8 cellular contexts compared by ENCODE assay signal in the genomic region with DNA sequence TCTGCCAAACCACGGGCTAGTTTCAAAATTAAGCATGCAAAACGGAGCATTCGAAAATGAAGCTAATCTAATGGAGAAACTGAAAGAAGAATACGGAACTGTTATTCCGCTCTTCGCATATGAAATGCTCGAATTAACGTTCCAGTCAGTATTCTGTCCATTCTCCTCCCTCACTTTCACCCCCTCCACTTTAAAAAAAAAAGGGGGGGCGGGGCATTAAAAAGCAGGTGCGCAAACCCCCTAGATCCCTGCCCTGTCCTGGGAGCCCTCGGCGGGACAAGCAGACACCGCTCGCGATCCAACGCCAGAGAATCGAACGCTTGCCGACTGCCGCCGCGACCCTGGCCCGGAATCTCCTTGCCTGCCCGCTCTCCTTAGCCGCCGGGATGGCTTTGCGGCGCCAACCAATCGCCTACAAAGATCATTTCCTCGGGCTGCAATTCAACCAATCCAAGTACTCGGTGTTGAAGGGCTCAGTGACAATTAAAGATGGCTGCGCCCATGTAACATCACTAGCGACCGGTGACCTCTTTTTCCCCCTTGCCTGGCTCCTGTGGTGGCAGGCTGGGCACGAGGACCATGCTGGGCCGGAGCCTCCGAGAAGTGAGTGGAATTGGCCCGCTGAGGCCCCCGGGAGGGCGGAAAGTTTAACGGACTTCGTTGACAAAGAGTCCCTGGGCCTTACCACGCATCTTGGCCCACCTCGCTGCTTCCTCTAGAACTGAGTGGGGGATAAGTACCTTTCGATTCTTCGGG. TPM values are rescaled to one million over a fixed set of nuclear protein-coding genes. Genes with fewer than 3 reads are reported as not detected.
DNase-seq lines count a peak whose midpoint lies in the region; ATAC-seq and TF ChIP-seq lines count a peak whose summit lies in the region.

A gene with protein sequence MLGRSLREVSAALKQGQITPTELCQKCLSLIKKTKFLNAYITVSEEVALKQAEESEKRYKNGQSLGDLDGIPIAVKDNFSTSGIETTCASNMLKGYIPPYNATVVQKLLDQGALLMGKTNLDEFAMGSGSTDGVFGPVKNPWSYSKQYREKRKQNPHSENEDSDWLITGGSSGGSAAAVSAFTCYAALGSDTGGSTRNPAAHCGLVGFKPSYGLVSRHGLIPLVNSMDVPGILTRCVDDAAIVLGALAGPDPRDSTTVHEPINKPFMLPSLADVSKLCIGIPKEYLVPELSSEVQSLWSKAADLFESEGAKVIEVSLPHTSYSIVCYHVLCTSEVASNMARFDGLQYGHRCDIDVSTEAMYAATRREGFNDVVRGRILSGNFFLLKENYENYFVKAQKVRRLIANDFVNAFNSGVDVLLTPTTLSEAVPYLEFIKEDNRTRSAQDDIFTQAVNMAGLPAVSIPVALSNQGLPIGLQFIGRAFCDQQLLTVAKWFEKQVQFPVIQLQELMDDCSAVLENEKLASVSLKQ (plus strand): TSS at position 476 of the 756 bp plus-strand sequence. CDS start 104 bp downstream, at position 580.
A gene with protein sequence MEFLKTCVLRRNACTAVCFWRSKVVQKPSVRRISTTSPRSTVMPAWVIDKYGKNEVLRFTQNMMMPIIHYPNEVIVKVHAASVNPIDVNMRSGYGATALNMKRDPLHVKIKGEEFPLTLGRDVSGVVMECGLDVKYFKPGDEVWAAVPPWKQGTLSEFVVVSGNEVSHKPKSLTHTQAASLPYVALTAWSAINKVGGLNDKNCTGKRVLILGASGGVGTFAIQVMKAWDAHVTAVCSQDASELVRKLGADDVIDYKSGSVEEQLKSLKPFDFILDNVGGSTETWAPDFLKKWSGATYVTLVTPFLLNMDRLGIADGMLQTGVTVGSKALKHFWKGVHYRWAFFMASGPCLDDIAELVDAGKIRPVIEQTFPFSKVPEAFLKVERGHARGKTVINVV (minus strand): TSS at position 396 of the 756 bp plus-strand sequence. CDS start 477 bp downstream, outside the sequence.

- ATAC-seq in HG02610 (IDR thresholded peaks at IDR 0.05; ENCODE audit: unreplicated experiment) = peak; percentile 80

- H3K36me3 Mint-ChIP-seq in activated naive CD8-positive, alpha-beta T cell = peaks cover 7% of the 10 kb centered on the region
- no peaks in the 10 kb centered on the region for H3K36me3 Mint-ChIP-seq in glutamatergic neuron (ENCODE audit: unreplicated experiment)
- H3K36me3 Mint-ChIP-seq in osteocyte (ENCODE audit: unreplicated experiment) = peaks cover 2% of the 10 kb centered on the region

- TF ChIP-seq CTCF in GM10266 (IDR thresholded peaks at IDR 0.05; ENCODE audit: control insufficient read depth, insufficient read depth, low read depth, missing control alignments) = no peak
- TF ChIP-seq CTCF in glutamatergic neuron (IDR thresholded peaks at IDR 0.05; ENCODE audit: partially characterized antibody, unreplicated experiment) = no peak
- TF ChIP-seq CTCF in osteocyte (IDR thresholded peaks at IDR 0.05) = no peak

- H3K9me3 ChIP-seq in thymus (ENCODE audit: control insufficient read depth) = no peaks in the 10 kb centered on the region

- no peaks in the 10 kb centered on the region for H3K27me3 Mint-ChIP-seq in activated naive CD8-positive, alpha-beta T cell
- peaks cover 2% of the 10 kb centered on the region for H3K27me3 Mint-ChIP-seq in glutamatergic neuron (ENCODE audit: unreplicated experiment)
- H3K27me3 Mint-ChIP-seq in osteocyte (ENCODE audit: unreplicated experiment) = no peaks in the 10 kb centered on the region

- DNase-seq in GM10266 (ENCODE audit: extremely low spot score) (peak; percentile 91), NCI-H1092 (lab: John Stamatoyannopoulos, UW) (peak; percentile 86), SKM-1 (lab: John Stamatoyannopoulos, UW; ENCODE audit: unreplicated experiment) (peak; percentile 89), glutamatergic neuron (peak; percentile 87), osteocyte (ENCODE audit: extremely low spot score, unreplicated experiment) (peak; percentile 93)

- peaks cover 29% of the 10 kb centered on the region for H3K4me1 Mint-ChIP-seq in activated naive CD8-positive, alpha-beta T cell (ENCODE audit: low read depth)
- H3K4me1 Mint-ChIP-seq in glutamatergic neuron (ENCODE audit: low read depth, unreplicated experiment) = peaks cover 5% of the 10 kb centered on the region
- H3K4me1 Mint-ChIP-seq in osteocyte (ENCODE audit: unreplicated experiment) = peaks cover 25% of the 10 kb centered on the region

- H3K4me3 Mint-ChIP-seq in activated naive CD8-positive, alpha-beta T cell = peak within 1 kb of the TSS; percentile 99
- H3K4me3 Mint-ChIP-seq in glutamatergic neuron (ENCODE audit: unreplicated experiment) (peak within 1 kb of the TSS; percentile 94), osteocyte (ENCODE audit: unreplicated experiment) (peak within 1 kb of the TSS; percentile 91)

- peaks cover 6% of the 10 kb centered on the region for H3K4me1 ChIP-seq in thymus (ENCODE audit: control insufficient read depth, insufficient read depth, low read length)

- H3K36me3 ChIP-seq in thymus (ENCODE audit: control insufficient read depth, insufficient read depth) = no peaks in the 10 kb centered on the region

- no peaks in the 10 kb centered on the region for H3K9me3 Mint-ChIP-seq in activated naive CD8-positive, alpha-beta T cell (ENCODE audit: low read depth)
- H3K9me3 Mint-ChIP-seq in glutamatergic neuron (ENCODE audit: unreplicated experiment) (peaks cover 1% of the 10 kb centered on the region), osteocyte (ENCODE audit: unreplicated experiment) (no peaks in the 10 kb centered on the region)

- peak within 1 kb of the TSS; percentile 77 for H3K27ac ChIP-seq in thymus (ENCODE audit: low read depth)

- H3K4me3 ChIP-seq in thymus (ENCODE audit: low read length) = peak within 1 kb of the TSS; percentile 72

- H3K27me3 ChIP-seq in thymus (ENCODE audit: control insufficient read depth, insufficient read depth) = no peaks in the 10 kb centered on the region

- under 1% methylated on average over 46 of the region's 46 CpGs for WGBS in thymus

- peak within 1 kb of the TSS; percentile 100 for H3K27ac Mint-ChIP-seq in activated naive CD8-positive, alpha-beta T cell
- H3K27ac Mint-ChIP-seq in glutamatergic neuron (ENCODE audit: unreplicated experiment) = peak within 1 kb of the TSS; percentile 93
- H3K27ac Mint-ChIP-seq in osteocyte (ENCODE audit: unreplicated experiment) = peak within 1 kb of the TSS; percentile 98

RNA-seq across cellular contexts. Expression of the first gene that starts in this region (rescaled TPM):
- 10.2 TPM for total RNA-seq in glutamatergic neuron (ENCODE audit: unreplicated experiment)
- total RNA-seq in osteocyte = 12.2 and 12.9 TPM in 2 replicates
- 9.4 TPM for polyA plus RNA-seq in thymus

RNA-seq across cellular contexts. Expression of the second gene that starts in this region (rescaled TPM):
- 4.7 TPM for total RNA-seq in glutamatergic neuron (ENCODE audit: unreplicated experiment)
- total RNA-seq in osteocyte = 5.0 and 5.5 TPM in 2 replicates
- polyA plus RNA-seq in thymus = 5.4 TPM

Comparison
In these comparisons a context has a peak if more than half of its experiments do, and no peak if none do; other contexts are left out.
1. Peak in every context shown above with its lines: DNase-seq, ATAC-seq, H3K4me3 ChIP-seq and H3K27ac ChIP-seq.